Comparison of ENCODE assay signal across 8 cellular contexts in genomic region chr4:25925486-25926201, GRCh38. TPM values are rescaled to one million over a fixed set of nuclear protein-coding genes. Genes with fewer than 3 reads are reported as not detected.
A peak's percentile ranks its signal among the peaks of the same experiment; 100 is the strongest.
DNase-seq lines count a peak whose midpoint lies in the region; ATAC-seq and TF ChIP-seq lines count a peak whose summit lies in the region.

No MANE protein-coding gene starts in this region.

- CTCF ChIA-PET in CD4-positive, alpha-beta T cell (lab: Charles Lee), result interaction anchor here (0.5 kb wide), 1 partner anchor 69 kb away, joined by 3 read pairs; no protein-coding TSS in a partner anchor

- no peaks in the 10 kb centered on the region for H3K9me3 Mint-ChIP-seq in CD4-positive, alpha-beta T cell

- POLR2A ChIA-PET in CD4-positive, alpha-beta T cell (lab: Charles Lee), result no interaction called here

- H3K9me3 ChIP-seq in CD4-positive, alpha-beta T cell (ENCODE audit: control insufficient read depth, low read length), result no peaks in the 10 kb centered on the region

- H3K27me3 ChIP-seq in CD4-positive, alpha-beta T cell (ENCODE audit: control insufficient read depth, insufficient read depth, low read length), result no peaks in the 10 kb centered on the region
- no peaks in the 10 kb centered on the region for H3K27me3 ChIP-seq in HL-60 (ENCODE audit: insufficient read depth, poor library complexity, severe bottlenecking)

- peak; percentile 34 for ATAC-seq in CD4-positive, alpha-beta T cell (ENCODE audit: poor library complexity)
- peak; percentile 65 for ATAC-seq in GM18502 (IDR thresholded peaks at IDR 0.05; ENCODE audit: poor library complexity, unreplicated experiment)
- no peak for ATAC-seq in HG02884 (IDR thresholded peaks at IDR 0.05; ENCODE audit: unreplicated experiment)

- H3K4me1 Mint-ChIP-seq in CD4-positive, alpha-beta T cell (ENCODE audit: low read depth), result peaks cover 8% of the 10 kb centered on the region

- H3K27me3 Mint-ChIP-seq in CD4-positive, alpha-beta T cell, result no peaks in the 10 kb centered on the region

- no peak overlapping the region for H3K27ac ChIP-seq in CD4-positive, alpha-beta T cell (ENCODE audit: low read depth, low read length)
- H3K27ac ChIP-seq in HL-60 (replicated peaks), result no peak overlapping the region

- intact Hi-C loops in CD4-positive, alpha-beta T cell (cut with DNase I, micrococcal nuclease), result no loop called here
- intact Hi-C loops in posterior cingulate gyrus (cut with DNase I), result loop anchor here (5.0 to 10.0 kb wide), 3 partner anchors 62 to 479 kb away; no protein-coding TSS in a partner anchor
- intact Hi-C loops in posterior vena cava (cut with DNase I), result no loop called here

- no peak overlapping the region for H3K4me3 Mint-ChIP-seq in CD4-positive, alpha-beta T cell

- peaks cover 49% of the 10 kb centered on the region for H3K36me3 Mint-ChIP-seq in CD4-positive, alpha-beta T cell (ENCODE audit: low read depth)

- TF ChIP-seq CTCF in CD4-positive, alpha-beta T cell (IDR thresholded peaks at IDR 0.05), result no peak
- peak; percentile 32 for TF ChIP-seq CTCF in HL-60 (IDR thresholded peaks at IDR 0.05; ENCODE audit: insufficient read depth, low read length)
- TF ChIP-seq CTCF in fibroblast of pulmonary artery (IDR thresholded peaks at IDR 0.05; ENCODE audit: low read length, missing control alignments), result peak; percentile 69

- no peak overlapping the region for H3K27ac Mint-ChIP-seq in CD4-positive, alpha-beta T cell

- no peak for DNase-seq in CD4-positive, alpha-beta T cell
- DNase-seq in HL-60 (ENCODE audit: low read depth in 1 of 2, low spot score in 1 of 2) (peak in 1 of 2 experiments; percentile 17), SW480 (ENCODE audit: low spot score) (peak; percentile 9), fibroblast of pulmonary artery (ENCODE audit: low read depth) (peak; percentile 52), posterior cingulate gyrus (peak in 9 of 10 donors; percentile 38 to 92 (median 52)), posterior vena cava (ENCODE audit: low spot score) (no peak)

- H3K4me3 ChIP-seq in HL-60 (replicated peaks; ENCODE audit: insufficient read depth, low read length) (no peak overlapping the region), fibroblast of pulmonary artery (replicated peaks; ENCODE audit: low read depth, low read length) (no peak overlapping the region)

RNA-seq across cellular contexts. Expression of gene SMIM20, which starts 11.6 kb away (rescaled TPM):
- total RNA-seq in CD4-positive, alpha-beta T cell, result 1 to 10 TPM; 7.2 to 9.1 TPM
- 10 to 100 TPM; 19.5 to 22.8 TPM for total RNA-seq in posterior vena cava

Comparison
In these comparisons a context has a peak if more than half of its experiments do, and no peak if none do; other contexts are left out.
1. DNase-seq: peak in SW480 (single experiment), fibroblast of pulmonary artery (single experiment) and posterior cingulate gyrus (9 of 10); none in CD4-positive, alpha-beta T cell (0 of 10) and posterior vena cava (single experiment).